Comparison of ENCODE assay signal across 27 cellular contexts in the genomic region with DNA sequence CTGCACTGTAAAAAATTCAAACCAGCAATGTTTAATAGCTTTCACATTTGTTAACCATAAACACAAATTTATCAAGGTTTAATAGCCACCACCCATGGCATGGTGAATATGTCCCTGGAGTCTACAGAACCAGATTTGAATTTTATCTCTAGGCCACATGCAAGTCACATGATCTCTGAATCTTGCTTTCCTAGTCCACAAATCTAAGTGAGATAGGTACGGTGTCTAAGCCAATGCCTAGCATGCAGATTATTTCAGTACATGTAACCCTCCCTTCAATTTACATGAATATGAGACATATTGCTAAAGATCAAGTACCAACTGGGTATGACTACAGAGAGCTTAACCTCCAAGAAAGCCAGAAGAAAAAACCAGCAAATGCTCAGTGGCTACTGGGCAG.
"Had no signal": no experiment of that assay in that cellular context is flagged by ENCODE, and none has a peak within 500 bp of the region (broad histone marks: within the 10 kb centered on the region; RNA-seq: fewer than 3 reads in every experiment).

No MANE protein-coding gene starts in this region.

- H3K36me3 ChIP-seq: ovary had no signal

- ATAC-seq: gastrocnemius medialis, left lung, lower lobe of right lung had no signal

- H3K9me3 Mint-ChIP-seq: activated naive CD4-positive, alpha-beta T cell treated with anti-CD3 and anti-CD28 coated beads for 36 hours; activated T-helper 1 cell treated with anti-CD3 and anti-CD28 coated beads, Interleukin-12 subunit alpha, Interleukin-12 subunit beta, Interleukin-2, Interleukin-4 antibody, amounts not matched to agents 30 ng/mL and 10 ng/mL and 1 ng/mL, durations not matched to agents 14 hours and 24 hours and 36 hours; nephron progenitor cell had no signal

- DNase-seq: activated CD4-positive, alpha-beta T cell treated with anti-CD3 and anti-CD28 coated beads for 4 hours; activated CD4-positive, alpha-beta T cell treated with anti-CD3 and anti-CD28 coated beads, Interleukin-2, amount 50 U/mL, for 4 hours; activated effector memory CD4-positive, alpha-beta T cell treated with anti-CD3 and anti-CD28 coated beads, Interleukin-2, amount 50 U/mL, for 16 hours; activated naive CD4-positive, alpha-beta T cell treated with anti-CD3 and anti-CD28 coated beads for 36 hours; activated T-cell treated with anti-CD3 and anti-CD28 coated beads for 4 hours; effector CD8-positive, alpha-beta T cell; gastrocnemius medialis; glutamatergic neuron; left lung; lower lobe of right lung; mesenchymal stem cell; nephron progenitor cell; ovary; sigmoid colon; stimulated activated CD4-positive, alpha-beta T cell treated with anti-CD3 and anti-CD28 coated beads, Interleukin-15, amount 100 ng/mL, for 24 hours; stimulated activated naive CD4-positive, alpha-beta T cell; T-helper 1 cell; testis had no signal

- H3K27ac Mint-ChIP-seq: activated naive CD4-positive, alpha-beta T cell treated with anti-CD3 and anti-CD28 coated beads for 36 hours; activated T-helper 1 cell treated with anti-CD3 and anti-CD28 coated beads, Interleukin-12 subunit alpha, Interleukin-12 subunit beta, Interleukin-2, Interleukin-4 antibody, amounts not matched to agents 30 ng/mL and 10 ng/mL and 1 ng/mL, durations not matched to agents 14 hours and 24 hours and 36 hours had no signal

- FAIRE-seq: bronchial epithelial cell, colon, endometrium, TTC549, urothelium cell line had no signal

- H3K4me1 Mint-ChIP-seq: nephron progenitor cell had no signal

- H3K4me3 ChIP-seq: gastrocnemius medialis, left lung, lower lobe of right lung, ovary, sigmoid colon, testis had no signal

- H3K4me3 Mint-ChIP-seq: activated naive CD4-positive, alpha-beta T cell treated with anti-CD3 and anti-CD28 coated beads for 36 hours; activated T-helper 1 cell treated with anti-CD3 and anti-CD28 coated beads, Interleukin-12 subunit alpha, Interleukin-12 subunit beta, Interleukin-2, Interleukin-4 antibody, amounts not matched to agents 30 ng/mL and 10 ng/mL and 1 ng/mL, durations not matched to agents 14 hours and 24 hours and 36 hours; nephron progenitor cell had no signal

- H3K27me3 Mint-ChIP-seq: progenitor cell of endocrine pancreas had no signal

- H3K27me3 ChIP-seq: gastrocnemius medialis, left lung, neutrophil, ovary, sigmoid colon, testis had no signal

- H3K27ac ChIP-seq: gastrocnemius medialis, left lung, lower lobe of right lung, ovary, sigmoid colon, testis, VCaP had no signal

- H3K9me3 ChIP-seq: gastrocnemius medialis, left lung, lower lobe of right lung, neutrophil, ovary, sigmoid colon, testis had no signal

- H3K4me1 ChIP-seq: left lung, testis had no signal
